In genomic region chr4:96955226-96955625, GRCh38 we compare ENCODE assay signal across 22 cellular contexts.
"Had no signal": no experiment of that assay in that cellular context is flagged by ENCODE, and none has a peak within 500 bp of the region (broad histone marks: within the 10 kb centered on the region; RNA-seq: fewer than 3 reads in every experiment).

No MANE protein-coding gene starts in this region.

- H3K27ac Mint-ChIP-seq: dendritic cell treated with granulocyte-macrophage colony-stimulating factor and Interleukin-4, amounts not matched to agents 40 ng/mL and 50 ng/mL, for 4 days; effector memory CD8-positive, alpha-beta T cell; endodermal cell; mesothelial cell of epicardium; naive B cell had no signal

- H3K36me3 ChIP-seq: esophagus squamous epithelium, gastrocnemius medialis, heart right ventricle, left lung, lower lobe of right lung had no signal

- DNase-seq: cortex of kidney; effector CD8-positive, alpha-beta T cell; effector memory CD8-positive, alpha-beta T cell; endodermal cell; erythroblast; esophagus squamous epithelium; foreskin fibroblast; foreskin melanocyte; gastrocnemius medialis; glutamatergic neuron; head of caudate nucleus; heart right ventricle; hippocampal formation; left cardiac atrium; left lung; left ventricle myocardium superior; lower lobe of right lung; mesenchymal stem cell; mucosa of descending colon; naive B cell had no signal

- H3K27me3 ChIP-seq: esophagus squamous epithelium, gastrocnemius medialis, heart right ventricle, left lung had no signal

- H3K4me3 Mint-ChIP-seq: dendritic cell treated with granulocyte-macrophage colony-stimulating factor and Interleukin-4, amounts not matched to agents 40 ng/mL and 50 ng/mL, for 4 days; effector memory CD8-positive, alpha-beta T cell; endodermal cell; mesothelial cell of epicardium; naive B cell had no signal

- H3K4me3 ChIP-seq: esophagus squamous epithelium, gastrocnemius medialis, heart right ventricle, left lung, lower lobe of right lung, mucosa of descending colon had no signal

- H3K27me3 Mint-ChIP-seq: dendritic cell treated with granulocyte-macrophage colony-stimulating factor and Interleukin-4, amounts not matched to agents 40 ng/mL and 50 ng/mL, for 4 days; effector memory CD8-positive, alpha-beta T cell; naive B cell had no signal

- H3K9me3 ChIP-seq: esophagus squamous epithelium, gastrocnemius medialis, heart right ventricle, left lung, lower lobe of right lung, mucosa of descending colon had no signal

- H3K4me1 ChIP-seq: esophagus squamous epithelium, gastrocnemius medialis, heart right ventricle, left lung, lower lobe of right lung had no signal

- H3K9me3 Mint-ChIP-seq: endodermal cell had no signal

- H3K4me1 Mint-ChIP-seq: naive B cell had no signal

- H3K36me3 Mint-ChIP-seq: mesothelial cell of epicardium, naive B cell had no signal
